Comparison of ENCODE assay signal across 12 cellular contexts in the genomic region with DNA sequence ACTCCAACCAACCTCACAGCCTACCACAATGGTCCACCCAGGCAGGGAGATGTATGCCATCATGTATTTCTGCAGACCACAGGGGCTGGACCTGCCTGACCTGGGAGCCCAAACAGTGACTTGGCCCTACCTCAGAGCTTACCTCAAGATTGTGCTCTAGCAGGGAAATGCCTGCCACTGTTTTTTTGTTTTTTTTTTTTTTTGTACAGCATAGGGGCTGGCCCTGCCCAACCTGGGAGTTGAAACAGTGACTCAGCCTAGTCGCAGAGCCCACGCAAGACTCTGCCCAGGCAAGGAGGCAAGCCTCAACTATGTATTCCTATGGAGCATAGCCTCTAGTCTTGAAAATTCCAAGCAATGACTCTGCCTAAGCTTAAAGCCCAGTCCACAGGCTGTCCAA. TPM values are rescaled to one million over a fixed set of nuclear protein-coding genes. Genes with fewer than 3 reads are reported as not detected.
DNase-seq lines count a peak whose midpoint lies in the region; ATAC-seq lines count a peak whose summit lies in the region.
"Had no signal": no experiment of that assay in that cellular context is flagged by ENCODE, and none has a peak within 500 bp of the region (broad histone marks: within the 10 kb centered on the region; RNA-seq: fewer than 3 reads in every experiment).

No MANE protein-coding gene starts in this region.

- no peaks in the 10 kb centered on the region for H3K36me3 Mint-ChIP-seq in activated T-cell treated with anti-CD3 and anti-CD28 coated beads, Interleukin-2, amount 50 U/mL, for 4 hours (ENCODE audit: insufficient read depth)

- peak; percentile 65 to 66 for ATAC-seq in activated T-cell treated with anti-CD3 and anti-CD28 coated beads, Interleukin-2, amount 50 U/mL, for 4 hours
- peak; percentile 61 for ATAC-seq in HG02588 (IDR thresholded peaks at IDR 0.05; ENCODE audit: unreplicated experiment)
- ATAC-seq in HG03571 (IDR thresholded peaks at IDR 0.05; ENCODE audit: unreplicated experiment): no peak

- H3K27me3 Mint-ChIP-seq in activated T-cell treated with anti-CD3 and anti-CD28 coated beads, Interleukin-2, amount 50 U/mL, for 4 hours (ENCODE audit: low read depth): no peaks in the 10 kb centered on the region

- no peak for DNase-seq in activated T-cell treated with anti-CD3 and anti-CD28 coated beads, Interleukin-2, amount 50 U/mL, for 4 hours
- DNase-seq in activated T-cell treated with anti-CD3 and anti-CD28 coated beads for 4 hours: no peak
- DNase-seq in amniotic epithelial cell (ENCODE audit: low read depth): peak; percentile 58
- peak; percentile 17 for DNase-seq in renal cortical epithelial cell (ENCODE audit: low read depth)
- no peak for DNase-seq in AG08395 (ENCODE audit: low spot score)
- DNase-seq in NCI-H82 (lab: John Stamatoyannopoulos, UW): no peak
- DNase-seq: GOT3, NCI-H69, ovary, SHP77 treated with DMSO at 0.1 percent for 48 hours had no signal

- no peaks in the 10 kb centered on the region for H3K9me3 Mint-ChIP-seq in activated T-cell treated with anti-CD3 and anti-CD28 coated beads, Interleukin-2, amount 50 U/mL, for 4 hours

- H3K4me3 Mint-ChIP-seq in activated T-cell treated with anti-CD3 and anti-CD28 coated beads, Interleukin-2, amount 50 U/mL, for 4 hours: no peak overlapping the region

- peaks cover 28% of the 10 kb centered on the region for H3K4me1 Mint-ChIP-seq in activated T-cell treated with anti-CD3 and anti-CD28 coated beads, Interleukin-2, amount 50 U/mL, for 4 hours (ENCODE audit: low read depth)

RNA-seq across cellular contexts. Expression of a gene that starts 39.3 kb away (rescaled TPM):
- total RNA-seq in activated T-cell treated with anti-CD3 and anti-CD28 coated beads, Interleukin-2, amount 50 U/mL, for 4 hours: 100 to 1,000 TPM; 310 to 350 (median 347) TPM
- total RNA-seq in renal cortical epithelial cell: 138 and 189 TPM in 2 replicates

Comparison
In these comparisons a context has a peak if more than half of its experiments do, and no peak if none do; other contexts are left out.
1. DNase-seq: peak in amniotic epithelial cell (single experiment) and renal cortical epithelial cell (single experiment); none in activated T-cell treated with anti-CD3 and anti-CD28 coated beads, Interleukin-2, amount 50 U/mL, for 4 hours (single experiment), activated T-cell treated with anti-CD3 and anti-CD28 coated beads for 4 hours (single experiment), AG08395 (single experiment) and NCI-H82 (single experiment).